Comparison of ENCODE assay signal across 13 cellular contexts in genomic region chr2:138112536-138112935, GRCh38.
"Had no signal": no experiment of that assay in that cellular context is flagged by ENCODE, and none has a peak within 500 bp of the region (broad histone marks: within the 10 kb centered on the region; RNA-seq: fewer than 3 reads in every experiment).

No MANE protein-coding gene starts in this region.

- H3K36me3 ChIP-seq: adrenal gland, cardiac muscle cell, prostate gland, suprapubic skin had no signal

- H3K27ac ChIP-seq: adrenal gland, cardiac muscle cell, prostate gland, suprapubic skin had no signal

- ATAC-seq: natural killer cell treated with Interleukin-12 subunit alpha and Interleukin-12 subunit beta and Interleukin-15 and Interleukin-18, amount 100 ng/mL, for 72 hours; sciatic nerve; stimulated activated naive CD8-positive, alpha-beta T cell treated with anti-CD3 and anti-CD28 coated beads, Interleukin-15, Interleukin-2, amounts not matched to agents 100 U/mL and 50 U/mL, for 24 hours had no signal

- H3K27me3 ChIP-seq: adrenal gland, cardiac muscle cell, suprapubic skin had no signal

- DNase-seq: activated CD4-positive, alpha-beta T cell treated with anti-CD3 and anti-CD28 coated beads, Interleukin-2, amount 50 U/mL, for 1 hour; activated naive CD4-positive, alpha-beta T cell treated with anti-CD3 and anti-CD28 coated beads, Interleukin-2, amount 50 U/mL, for 16 hours; adrenal gland; occipital lobe; stimulated activated CD4-positive, alpha-beta T cell treated with anti-CD3 and anti-CD28 coated beads, Interleukin-12 subunit alpha, Interleukin-12 subunit beta, amount 100 ng/mL, for 4 hours; stimulated activated CD4-positive, alpha-beta T cell treated with anti-CD3 and anti-CD28 coated beads, Interleukin-2, amount 100 ng/mL, for 48 hours; stimulated activated CD8-positive, alpha-beta memory T cell treated with anti-CD3 and anti-CD28 coated beads, Interleukin-4, amount 100 ng/mL, for 48 hours; stimulated activated naive CD8-positive, alpha-beta T cell treated with anti-CD3 and anti-CD28 coated beads, Interleukin-15, Interleukin-2, amounts not matched to agents 100 U/mL and 50 U/mL, for 24 hours had no signal

- H3K4me3 ChIP-seq: adrenal gland, cardiac muscle cell, prostate gland, suprapubic skin had no signal
